Comparison of ENCODE assay signal across 9 cellular contexts in the genomic region with DNA sequence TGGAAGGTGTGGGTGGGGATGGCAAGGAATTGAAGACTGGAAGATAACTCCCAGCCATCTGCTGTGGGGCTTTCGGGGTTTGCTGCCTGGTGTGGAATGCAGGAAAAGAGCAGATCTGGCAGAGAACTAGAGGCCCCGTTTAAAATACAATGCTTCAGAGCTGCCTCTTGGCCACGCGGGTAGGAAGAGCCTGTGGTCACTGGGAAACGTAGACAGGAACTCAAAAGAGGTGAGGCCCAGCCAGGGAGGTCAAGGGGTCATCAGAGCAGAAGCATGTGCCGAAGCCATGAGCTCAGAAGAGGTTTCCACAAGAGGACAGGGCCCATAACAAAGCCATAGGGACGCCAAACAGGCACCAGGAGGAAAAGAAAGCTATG. TPM values are rescaled to one million over a fixed set of nuclear protein-coding genes. Genes with fewer than 3 reads are reported as not detected.
DNase-seq lines count a peak whose midpoint lies in the region; ATAC-seq and TF ChIP-seq lines count a peak whose summit lies in the region.
"Had no signal": no experiment of that assay in that cellular context is flagged by ENCODE, and none has a peak within 500 bp of the region (broad histone marks: within the 10 kb centered on the region; RNA-seq: fewer than 3 reads in every experiment).

No MANE protein-coding gene starts in this region.

- H3K27me3 ChIP-seq in AG04450 (ENCODE audit: control insufficient read depth, insufficient read depth, low read length) (no peaks in the 10 kb centered on the region), GM23248 (replicated peaks; ENCODE audit: insufficient read depth) (no peaks in the 10 kb centered on the region), right lobe of liver (no peaks in the 10 kb centered on the region)

- peaks cover 47% of the 10 kb centered on the region for H3K79me2 ChIP-seq in GM23248 (ENCODE audit: insufficient read depth)

- no peaks in the 10 kb centered on the region for H3F3A ChIP-seq in GM23248 (ENCODE audit: insufficient read depth)

- no peaks in the 10 kb centered on the region for H4K20me1 ChIP-seq in GM23248 (ENCODE audit: insufficient read depth)

- no peak overlapping the region for H3K4me2 ChIP-seq in GM23248 (ENCODE audit: unreplicated experiment)

- H3K9ac ChIP-seq in GM23248: 0 out of 2 replicates have a peak overlapping the region, but pooled peaks have one; percentile 18

- in situ Hi-C loops in GM23248 (cut with MboI): loop anchor here (25.0 kb wide), 1 partner anchor 454 kb away; no protein-coding TSS in a partner anchor

- peak; percentile 45 to 67 (median 60) for ATAC-seq in right lobe of liver
- ATAC-seq in HG03039 (IDR thresholded peaks at IDR 0.05; ENCODE audit: unreplicated experiment): no peak
- no peak for ATAC-seq in GM21526 (IDR thresholded peaks at IDR 0.05; ENCODE audit: low FRiP score, unreplicated experiment)
- ATAC-seq in GM18519 (IDR thresholded peaks at IDR 0.05; ENCODE audit: low FRiP score, unreplicated experiment): no peak

- no peak for TF ChIP-seq POLR2A in right lobe of liver (IDR thresholded peaks at IDR 0.05)

- no peak for TF ChIP-seq CTCF in AG04450 (IDR thresholded peaks at IDR 0.05; ENCODE audit: low read depth, low read length)
- no peak for TF ChIP-seq CTCF in VCaP (conservative IDR thresholded peaks at IDR 0.05)
- TF ChIP-seq CTCF in right lobe of liver (IDR thresholded peaks at IDR 0.05): no peak

- peaks cover 10% of the 10 kb centered on the region for H3K4me1 ChIP-seq in GM23248 (ENCODE audit: insufficient read depth)
- peaks cover 0 to 14% (median 2%) of the 10 kb centered on the region in 4 donors for H3K4me1 ChIP-seq in right lobe of liver

- H3K4me3 ChIP-seq in AG04450 (ENCODE audit: low read depth, low read length): no peak overlapping the region
- H3K4me3 ChIP-seq in GM23248: no peak overlapping the region
- H3K4me3 ChIP-seq in right lobe of liver: no peak overlapping the region

- no peak overlapping the region for H2AFZ ChIP-seq in GM23248

- H3K9me3 ChIP-seq in AG04450 (ENCODE audit: control insufficient read depth, insufficient read depth, low read length) (no peaks in the 10 kb centered on the region), GM23248 (ENCODE audit: low read depth) (no peaks in the 10 kb centered on the region), right lobe of liver (no peaks in the 10 kb centered on the region)

- CTCF ChIA-PET in AG04450 (lab: Charles Lee): interaction anchor here (0.5 to 1.0 kb wide), 4 partner anchors 9 to 580 kb away, joined by 3 to 9 read pairs (median 4); partner anchors contain the start of gene PUDP

- H3K27ac ChIP-seq in AG04450 (ENCODE audit: low read depth, low read length): peak overlapping the region; percentile 4
- peak overlapping the region; percentile 49; the same call in 1 of the 2 replicates for H3K27ac ChIP-seq in GM23248
- peak overlapping the region; percentile 73 for H3K27ac ChIP-seq in VCaP
- H3K27ac ChIP-seq in right lobe of liver: peak overlapping the region in 1 of 3 donors; percentile 49

- no peaks in the 10 kb centered on the region for H3K9me2 ChIP-seq in GM23248 (ENCODE audit: insufficient read depth)

- POLR2A ChIA-PET in AG04450 (lab: Yijun Ruan, JAX): no interaction called here

- intact Hi-C loops in right lobe of liver (cut with DNase I): no loop called here

- no peak for DNase-seq in AG04450 (ENCODE audit: low read depth, low spot score)
- DNase-seq in GM23248: peak; percentile 10
- DNase-seq in right lobe of liver: peak in 1 of 3 donors; percentile 42
- DNase-seq in NCI-H2081 treated with DMSO at 0.1 percent for 48 hours (lab: John Stamatoyannopoulos, UW): no peak
- DNase-seq: NCI-H524 treated with DMSO at 0.1 percent for 48 hours had no signal

- no peaks in the 10 kb centered on the region for H3K36me3 ChIP-seq in GM23248 (ENCODE audit: low read depth)
- H3K36me3 ChIP-seq in right lobe of liver: no peaks in the 10 kb centered on the region

- WGBS in GM23248 (ENCODE audit: low coverage in 1 of 2, low lambda C conversion rate in 2 of 2, missing lambda C conversion rate in 2 of 2), 2 experiments: 52 to 74% methylated on average over 3 to 7 of the region's 7 CpGs
- WGBS in right lobe of liver (ENCODE audit: insufficient coverage, low coverage, low lambda C conversion rate, missing lambda C conversion rate): 49% methylated on average over 6 of the region's 7 CpGs

RNA-seq across cellular contexts. Expression of gene STS, which starts 14.5 kb away (rescaled TPM):
- polyA plus RNA-seq in AG04450 (2011; rRNA removed): 4.6 and 5.0 TPM in 2 replicates
- 5.3 and 5.8 TPM in 2 replicates for polyA minus RNA-seq in AG04450 (2011; rRNA and poly(A)+ RNA removed)
- 10.9 and 13.6 TPM in 2 replicates for total RNA-seq in GM23248 (2014; rRNA removed; shearing (Covaris generic))
- polyA plus RNA-seq in GM23248 (2016; fragmentation: Nextera tagmentation; extraction: Ambion mirVana): 10.6 and 11.3 TPM in 2 replicates
- 10 to 100 TPM in 4 of 6 experiments, 1 to 10 TPM in 2; 4.7 to 12.8 (median 10.7) TPM for total RNA-seq in right lobe of liver

RNA-seq across cellular contexts. Expression of gene PUDP, which starts 14.9 kb away (rescaled TPM):
- polyA plus RNA-seq in AG04450 (2011; rRNA removed): 26.4 and 32.0 TPM in 2 replicates
- polyA minus RNA-seq in AG04450 (2011; rRNA and poly(A)+ RNA removed): 24.0 and 25.6 TPM in 2 replicates
- total RNA-seq in GM23248 (2014; rRNA removed; shearing (Covaris generic)): 4.0 and 11.8 TPM in 2 replicates
- polyA plus RNA-seq in GM23248 (2016; fragmentation: Nextera tagmentation; extraction: Ambion mirVana): 11.6 and 12.7 TPM in 2 replicates
- total RNA-seq in right lobe of liver: 10 to 100 TPM in 4 of 6 experiments, 1 to 10 TPM in 2; 8.8 to 18.4 (median 11.8) TPM

Comparison
In these comparisons a context has a peak if more than half of its experiments do, and no peak if none do; other contexts are left out.
1. ATAC-seq: peak in right lobe of liver (4 of 4); none in HG03039 (single experiment), GM21526 (single experiment) and GM18519 (single experiment).